ENCODE assay signal across 8 cellular contexts in the genomic region with DNA sequence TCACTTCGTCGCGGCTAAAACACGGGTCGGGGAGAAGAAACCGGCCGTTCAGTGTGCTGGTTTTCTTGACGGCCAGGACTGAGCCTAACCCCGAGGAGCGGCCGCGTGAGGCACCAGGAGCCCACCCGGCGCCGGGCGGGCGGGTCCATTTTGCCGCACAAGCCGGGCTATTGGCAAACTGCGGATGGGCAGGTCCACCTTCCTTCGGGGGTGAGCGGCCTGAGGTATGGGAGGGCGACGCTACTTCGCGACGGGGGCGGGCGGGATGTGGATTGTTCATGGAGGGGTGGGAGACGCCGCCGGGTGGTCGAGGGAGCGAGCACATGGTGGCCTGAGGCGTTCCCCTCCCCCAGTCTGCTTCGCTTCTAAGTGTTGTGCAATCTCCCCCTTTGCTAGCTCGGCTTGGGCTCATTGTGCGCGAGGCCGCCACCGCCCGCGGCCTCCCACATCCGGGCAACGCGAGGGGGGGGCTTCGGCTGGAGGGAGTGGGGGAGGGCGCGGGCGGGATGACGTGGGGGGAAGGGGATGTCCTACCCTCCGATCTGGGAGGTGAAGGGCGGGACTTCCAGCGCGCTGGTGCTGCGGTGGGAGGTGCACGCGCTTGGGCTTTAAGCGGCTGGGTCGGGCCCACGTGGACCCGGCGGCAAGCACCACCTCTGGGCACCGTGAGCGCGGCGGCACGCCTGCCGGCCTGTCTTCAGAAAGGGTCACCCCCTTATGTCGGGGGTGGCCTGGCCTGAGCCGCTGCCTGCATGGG. TPM values are rescaled to one million over a fixed set of nuclear protein-coding genes. Genes with fewer than 3 reads are reported as not detected.
DNase-seq lines count a peak whose midpoint lies in the region; ATAC-seq and TF ChIP-seq lines count a peak whose summit lies in the region.

No MANE protein-coding gene starts in this region.

- intact Hi-C loops in Right ventricle myocardium inferior (cut with DNase I) = loop anchor here (5.0 to 10.0 kb wide), 2 partner anchors 181 to 281 kb away; partner anchors contain the start of genes CYB5D1, NAA38, PLSCR3 and TMEM88
- intact Hi-C loops in ovary (cut with DNase I) = loop anchor here in 1 of 4 donors (5.0 kb wide), 2 partner anchors 114 to 266 kb away; partner anchors contain the start of genes EIF5A, TP53 and WRAP53
- intact Hi-C loops in testis (cut with DNase I; ENCODE audit: low total_unique reads) = no loop called here

- H3K27me3 ChIP-seq in MG63 (no peaks in the 10 kb centered on the region), ovary (no peaks in the 10 kb centered on the region), testis (no peaks in the 10 kb centered on the region)

- H3K27ac Mint-ChIP-seq in activated naive CD8-positive, alpha-beta T cell = peak overlapping the region; percentile 99

- peak; percentile 71 for ATAC-seq in Right ventricle myocardium inferior

- H3K4me3 ChIP-seq in MG63 (peak overlapping the region; percentile 86), ovary (peak overlapping the region; percentile 100), testis (peak overlapping the region; percentile 100)

- H3K4me1 Mint-ChIP-seq in activated naive CD8-positive, alpha-beta T cell (ENCODE audit: low read depth) = peaks cover 53% of the 10 kb centered on the region

- H3K36me3 ChIP-seq in MG63 (peaks cover 59% of the 10 kb centered on the region), ovary (no peaks in the 10 kb centered on the region), testis (ENCODE audit: low read depth, missing control alignments) (no peaks in the 10 kb centered on the region)

- peak overlapping the region; percentile 94 to 97 for H3K27ac ChIP-seq in ovary
- peak overlapping the region; percentile 99 for H3K27ac ChIP-seq in testis

- TF ChIP-seq EP300 in ovary (IDR thresholded peaks at IDR 0.05) = peak; percentile 65

- no peaks in the 10 kb centered on the region for H3K27me3 Mint-ChIP-seq in activated naive CD8-positive, alpha-beta T cell

- WGBS in ovary, 3 donors = 0 to 1% (median 0%) methylated on average over 49 to 71 of the region's 71 CpGs
- WGBS in testis, 2 donors = 0% methylated on average over 71 of the region's 71 CpGs; no CpG with 5 or more reads in 1 of the 2 donors

- peak overlapping the region; percentile 98 for H3K4me3 Mint-ChIP-seq in activated naive CD8-positive, alpha-beta T cell

- H3K9me3 Mint-ChIP-seq in activated naive CD8-positive, alpha-beta T cell (ENCODE audit: low read depth) = no peaks in the 10 kb centered on the region

- H3K4me1 ChIP-seq in ovary (ENCODE audit: insufficient read depth) = peaks cover 3% of the 10 kb centered on the region
- H3K4me1 ChIP-seq in testis = peaks cover 17% of the 10 kb centered on the region

- peaks cover 31% of the 10 kb centered on the region for H3K36me3 Mint-ChIP-seq in activated naive CD8-positive, alpha-beta T cell

- DNase-seq in DMS 273 (lab: John Stamatoyannopoulos, UW; ENCODE audit: unreplicated experiment) (peak; percentile 87), DMS 273 treated with DMSO at 0.1 percent for 48 hours (lab: John Stamatoyannopoulos, UW) (no peak), MG63 (peak; percentile 77), SKM-1 treated with dmso at 0.1 percent for 144 hours (lab: John Stamatoyannopoulos, UW; ENCODE audit: unreplicated experiment) (peak; percentile 76), Right ventricle myocardium inferior (ENCODE audit: missing footprints) (peak; percentile 92), ovary (peak; percentile 89 to 92 (median 91)), testis (peak; percentile 94)

- H3K9me3 ChIP-seq in MG63 (no peaks in the 10 kb centered on the region), ovary (no peaks in the 10 kb centered on the region), testis (no peaks in the 10 kb centered on the region)

- TF ChIP-seq CTCF in ovary (IDR thresholded peaks at IDR 0.05) (no peak), testis (IDR thresholded peaks at IDR 0.05) (no peak)

- TF ChIP-seq POLR2A in ovary (IDR thresholded peaks at IDR 0.05) (peak; percentile 16), testis (IDR thresholded peaks at IDR 0.05) (peak; percentile 27)

RNA-seq across cellular contexts. Expression of gene CD68, which starts 5.9 kb away (rescaled TPM):
- total RNA-seq in MG63 (2014; rRNA removed; shearing (Covaris generic); ENCODE audit: low replicate concordance) = 12.6 and 17.3 TPM in 2 replicates
- total RNA-seq in Right ventricle myocardium inferior (40.4 TPM), ovary (10 to 100 TPM in 5 of 7 donors, 1 to 10 TPM in 2; 5.2 to 72.0 (median 14.8) TPM), testis (1 to 10 TPM; 2.0 to 6.4 TPM)
- polyA plus RNA-seq in ovary (100 to 1,000 TPM in 1 of 2 donors, 10 to 100 TPM in 1; 22.2 to 132 TPM), testis (ENCODE audit: insufficient read depth, low read depth, low replicate concordance) (54.8 TPM)

RNA-seq across cellular contexts. Expression of gene MPDU1, which starts 10.2 kb away (rescaled TPM):
- total RNA-seq in MG63 (2014; rRNA removed; shearing (Covaris generic); ENCODE audit: low replicate concordance) = 96.0 and 121 TPM in 2 replicates
- total RNA-seq in Right ventricle myocardium inferior (32.0 TPM), ovary (10 to 100 TPM; 13.0 to 60.1 (median 19.6) TPM), testis (10 to 100 TPM; 55.7 to 88.7 TPM)
- polyA plus RNA-seq in ovary (10 to 100 TPM; 26.2 to 87.9 TPM), testis (ENCODE audit: insufficient read depth, low read depth, low replicate concordance) (60.9 TPM)

RNA-seq across cellular contexts. Expression of gene SENP3, which starts 11.8 kb away (rescaled TPM):
- total RNA-seq in MG63 (2014; rRNA removed; shearing (Covaris generic); ENCODE audit: low replicate concordance) = 85.6 and 106 TPM in 2 replicates
- total RNA-seq in Right ventricle myocardium inferior (33.0 TPM), ovary (10 to 100 TPM; 31.2 to 44.2 (median 42.1) TPM), testis (10 to 100 TPM; 77.4 to 83.5 TPM)
- polyA plus RNA-seq in ovary (100 to 1,000 TPM in 1 of 2 donors, 10 to 100 TPM in 1; 45.6 to 104 TPM), testis (ENCODE audit: insufficient read depth, low read depth, low replicate concordance) (108 TPM)

RNA-seq across cellular contexts. Expression of gene TNFSF13, which starts 15.0 kb away (rescaled TPM):
- 1.7 TPM in 1 of 2 replicates, not detected in the other for total RNA-seq in MG63 (2014; rRNA removed; shearing (Covaris generic); ENCODE audit: low replicate concordance)
- total RNA-seq in Right ventricle myocardium inferior (13.5 TPM), ovary (10 to 100 TPM; 10.4 to 38.8 (median 21.7) TPM), testis (1 to 10 TPM; 1.2 to 5.1 TPM)
- polyA plus RNA-seq in ovary (10 to 100 TPM; 16.9 to 33.1 TPM), testis (ENCODE audit: insufficient read depth, low read depth, low replicate concordance) (11.5 TPM)

RNA-seq across cellular contexts. Expression of gene SOX15, which starts 16.4 kb away (rescaled TPM):
- 0.23 TPM in 1 of 2 replicates, not detected in the other for total RNA-seq in MG63 (2014; rRNA removed; shearing (Covaris generic); ENCODE audit: low replicate concordance)
- total RNA-seq in Right ventricle myocardium inferior (0.89 TPM), ovary (10 to 100 TPM in 3 of 7 donors, 1 to 10 TPM in 4; 5.0 to 17.3 (median 9.6) TPM), testis (1 to 10 TPM; 2.8 to 4.0 TPM)
- polyA plus RNA-seq in ovary (10 to 100 TPM in 1 of 2 donors, 1 to 10 TPM in 1; 2.7 to 15.8 TPM), testis (ENCODE audit: insufficient read depth, low read depth, low replicate concordance) (2.6 TPM)
